In genomic region chr2:21395366-21395765, GRCh38 we compare ENCODE assay signal across 10 cellular contexts.
A peak's percentile ranks its signal among the peaks of the same experiment; 100 is the strongest.
DNase-seq lines count a peak whose midpoint lies in the region; ATAC-seq and TF ChIP-seq lines count a peak whose summit lies in the region.
"Had no signal": no experiment of that assay in that cellular context is flagged by ENCODE, and none has a peak within 500 bp of the region (broad histone marks: within the 10 kb centered on the region; RNA-seq: fewer than 3 reads in every experiment).

No MANE protein-coding gene starts in this region.

- H3K4me3 ChIP-seq in GM12875 (ENCODE audit: low read depth, low read length) (no peak overlapping the region), endodermal cell (ENCODE audit: low read length) (no peak overlapping the region), retinal pigment epithelial cell (ENCODE audit: low read length) (no peak overlapping the region)

- 82% methylated on average over 4 of the region's 4 CpGs; no CpG with 5 or more reads in 1 of the 2 experiments for WGBS in endodermal cell (ENCODE audit: insufficient coverage in 1 of 2, insufficient read length in 1 of 2), 2 experiments

- H3K27me3 ChIP-seq in endodermal cell (ENCODE audit: control insufficient read depth, insufficient read depth, low read length, poor library complexity, severe bottlenecking): no peaks in the 10 kb centered on the region

- intact Hi-C loops in activated naive CD4-positive, alpha-beta T cell treated with anti-CD3 and anti-CD28 coated beads for 36 hours (cut with micrococcal nuclease): no loop called here
- intact Hi-C loops in left colon (cut with DNase I, micrococcal nuclease): no loop called here

- H3K9me3 Mint-ChIP-seq in endodermal cell: no peaks in the 10 kb centered on the region
- H3K9me3 Mint-ChIP-seq in activated naive CD4-positive, alpha-beta T cell treated with anti-CD3 and anti-CD28 coated beads for 36 hours: no peaks in the 10 kb centered on the region
- H3K9me3 Mint-ChIP-seq: activated T-helper 2 cell treated with anti-CD3 and anti-CD28 coated beads, Interferon-gamma antibody, Interleukin-2, Interleukin-4, amounts not matched to agents 10 μg/mL and 5 μg/mL and 100 μg/mL, durations not matched to agents 14 hours and 24 hours and 36 hours had no signal

- ATAC-seq in HG03342 (IDR thresholded peaks at IDR 0.05; ENCODE audit: unreplicated experiment): no peak
- no peak for ATAC-seq in left colon

- no peak overlapping the region for H3K27ac Mint-ChIP-seq in endodermal cell
- H3K27ac Mint-ChIP-seq in activated naive CD4-positive, alpha-beta T cell treated with anti-CD3 and anti-CD28 coated beads for 36 hours: no peak overlapping the region
- H3K27ac Mint-ChIP-seq: activated T-helper 2 cell treated with anti-CD3 and anti-CD28 coated beads, Interferon-gamma antibody, Interleukin-2, Interleukin-4, amounts not matched to agents 10 μg/mL and 5 μg/mL and 100 μg/mL, durations not matched to agents 14 hours and 24 hours and 36 hours had no signal

- no peaks in the 10 kb centered on the region for H3K36me3 ChIP-seq in endodermal cell (ENCODE audit: control insufficient read depth, insufficient read depth, low read length)

- peaks cover 9% of the 10 kb centered on the region for H3K4me1 ChIP-seq in endodermal cell (ENCODE audit: control insufficient read depth, insufficient read depth, low read length)
- H3K4me1 ChIP-seq: parathyroid adenoma had no signal

- no peak overlapping the region for H3K27ac ChIP-seq in endodermal cell (ENCODE audit: low read depth, low read length)
- H3K27ac ChIP-seq: parathyroid adenoma had no signal

- H3K36me3 Mint-ChIP-seq in endodermal cell (ENCODE audit: low read depth): no peaks in the 10 kb centered on the region
- no peaks in the 10 kb centered on the region for H3K36me3 Mint-ChIP-seq in activated naive CD4-positive, alpha-beta T cell treated with anti-CD3 and anti-CD28 coated beads for 36 hours (ENCODE audit: low read depth)

- no peaks in the 10 kb centered on the region for H3K27me3 Mint-ChIP-seq in endodermal cell (ENCODE audit: insufficient read depth)
- H3K27me3 Mint-ChIP-seq in activated naive CD4-positive, alpha-beta T cell treated with anti-CD3 and anti-CD28 coated beads for 36 hours (ENCODE audit: low read depth): peaks cover 2% of the 10 kb centered on the region

- H3K9me3 ChIP-seq in endodermal cell (ENCODE audit: control insufficient read depth, low read length): no peaks in the 10 kb centered on the region

- no peak overlapping the region for H3K4me3 Mint-ChIP-seq in endodermal cell
- H3K4me3 Mint-ChIP-seq in activated naive CD4-positive, alpha-beta T cell treated with anti-CD3 and anti-CD28 coated beads for 36 hours: no peak overlapping the region

- H3K9ac ChIP-seq in endodermal cell (ENCODE audit: extremely low read depth, low read length, poor library complexity, severe bottlenecking): no peak overlapping the region
- H3K9ac ChIP-seq: parathyroid adenoma had no signal

- H3K4me1 Mint-ChIP-seq in endodermal cell: peaks cover 10% of the 10 kb centered on the region
- no peaks in the 10 kb centered on the region for H3K4me1 Mint-ChIP-seq in activated naive CD4-positive, alpha-beta T cell treated with anti-CD3 and anti-CD28 coated beads for 36 hours (ENCODE audit: low read depth)

- peak; percentile 7 for DNase-seq in MV-4-11 (lab: John Stamatoyannopoulos, UW)
- peak; percentile 55 for DNase-seq in endodermal cell
- no peak for DNase-seq in retinal pigment epithelial cell (ENCODE audit: low read depth)
- no peak for DNase-seq in activated naive CD4-positive, alpha-beta T cell treated with anti-CD3 and anti-CD28 coated beads for 36 hours
- no peak for DNase-seq in left colon
- DNase-seq: T-helper 9 cell had no signal

- TF ChIP-seq CTCF in GM12875 (IDR thresholded peaks at IDR 0.05; ENCODE audit: borderline replicate concordance, insufficient read depth, low read depth, low read length) (peak; percentile 47; the same call in 1 of the 2 replicates), endodermal cell (conservative IDR thresholded peaks at IDR 0.05) (peak; percentile 75), retinal pigment epithelial cell (conservative IDR thresholded peaks at IDR 0.05; ENCODE audit: low read depth, low read length) (peak; percentile 32)

- CTCF ChIA-PET in activated naive CD4-positive, alpha-beta T cell treated with anti-CD3 and anti-CD28 coated beads for 36 hours (lab: Charles Lee): interaction anchor here (0.5 kb wide), 1 partner anchor 353 kb away, joined by 3 read pairs; no protein-coding TSS in a partner anchor

Comparison
In these comparisons a context has a peak if more than half of its experiments do, and no peak if none do; other contexts are left out.
1. DNase-seq: peak in MV-4-11 (single experiment) and endodermal cell (single experiment); none in retinal pigment epithelial cell (single experiment), activated naive CD4-positive, alpha-beta T cell treated with anti-CD3 and anti-CD28 coated beads for 36 hours (single experiment) and left colon (0 of 2).
2. Peak in every context shown above with its lines, with median percentiles within 50 percentile points of each other: CTCF ChIP-seq.